ENCODE assay signal across 9 cellular contexts in genomic region chr6:43009124-43009523, GRCh38. TPM values are rescaled to one million over a fixed set of nuclear protein-coding genes. Genes with fewer than 3 reads are reported as not detected.
DNase-seq lines count a peak whose midpoint lies in the region; ATAC-seq lines count a peak whose summit lies in the region.
"Had no signal": no experiment of that assay in that cellular context is flagged by ENCODE, and none has a peak within 500 bp of the region (broad histone marks: within the 10 kb centered on the region; RNA-seq: fewer than 3 reads in every experiment).

No MANE protein-coding gene starts in this region.

- peaks cover 26% of the 10 kb centered on the region for H3K4me1 Mint-ChIP-seq in activated naive CD8-positive, alpha-beta T cell treated with anti-CD3 and anti-CD28 coated beads for 36 hours

- intact Hi-C loops in Right ventricle myocardium superior (cut with DNase I) (loop anchor here (2.0 kb wide), 1 partner anchor 134 kb away; no protein-coding TSS in a partner anchor), Right ventricle myocardium inferior (cut with DNase I) (loop anchor here (1.0 to 5.0 kb wide), 2 partner anchors 118 to 134 kb away; no protein-coding TSS in a partner anchor)

- H3K27ac Mint-ChIP-seq in activated naive CD8-positive, alpha-beta T cell treated with anti-CD3 and anti-CD28 coated beads for 36 hours: peak overlapping the region; percentile 54
- H3K27ac Mint-ChIP-seq: activated naive CD4-positive, alpha-beta T cell treated with anti-CD3 and anti-CD28 coated beads, Interleukin-2, amount 50 U/mL, for 24 hours had no signal

- DNase-seq in Right ventricle myocardium superior (peak; percentile 71), Right ventricle myocardium inferior (ENCODE audit: missing footprints) (no peak), NCI-H526 (lab: John Stamatoyannopoulos, UW) (peak; percentile 18 to 64), kidney tubule cell (ENCODE audit: low spot score) (peak; percentile 37), occipital lobe (lab: John Stamatoyannopoulos, UW) (no peak)
- DNase-seq in activated naive CD8-positive, alpha-beta T cell treated with anti-CD3 and anti-CD28 coated beads for 36 hours: no peak

- peaks cover 22% of the 10 kb centered on the region for H3K36me3 Mint-ChIP-seq in activated naive CD8-positive, alpha-beta T cell treated with anti-CD3 and anti-CD28 coated beads for 36 hours

- H3K9me3 Mint-ChIP-seq in activated naive CD8-positive, alpha-beta T cell treated with anti-CD3 and anti-CD28 coated beads for 36 hours: no peaks in the 10 kb centered on the region
- H3K9me3 Mint-ChIP-seq: activated naive CD4-positive, alpha-beta T cell treated with anti-CD3 and anti-CD28 coated beads, Interleukin-2, amount 50 U/mL, for 24 hours had no signal

- H3K4me3 Mint-ChIP-seq in activated naive CD8-positive, alpha-beta T cell treated with anti-CD3 and anti-CD28 coated beads for 36 hours: no peak overlapping the region
- H3K4me3 Mint-ChIP-seq: activated naive CD4-positive, alpha-beta T cell treated with anti-CD3 and anti-CD28 coated beads, Interleukin-2, amount 50 U/mL, for 24 hours had no signal

- no peaks in the 10 kb centered on the region for H3K27me3 Mint-ChIP-seq in activated naive CD8-positive, alpha-beta T cell treated with anti-CD3 and anti-CD28 coated beads for 36 hours
- H3K27me3 Mint-ChIP-seq: activated naive CD4-positive, alpha-beta T cell treated with anti-CD3 and anti-CD28 coated beads, Interleukin-2, amount 50 U/mL, for 24 hours had no signal

- ATAC-seq in Right ventricle myocardium superior (ENCODE audit: poor library complexity) (peak; percentile 14), Right ventricle myocardium inferior (no peak), GM19452 (IDR thresholded peaks at IDR 0.05; ENCODE audit: unreplicated experiment) (no peak), HG02759 (IDR thresholded peaks at IDR 0.05; ENCODE audit: unreplicated experiment) (no peak)

RNA-seq across cellular contexts. Expression of gene MEA1, which starts 4.6 kb away (rescaled TPM):
- total RNA-seq in Right ventricle myocardium superior (26.7 TPM), Right ventricle myocardium inferior (32.1 TPM), occipital lobe (27.8 TPM)
- 100 to 1,000 TPM in 1 of 2 experiments, 10 to 100 TPM in 1; 98.6 to 105 TPM for total RNA-seq in activated naive CD8-positive, alpha-beta T cell treated with anti-CD3 and anti-CD28 coated beads for 36 hours

RNA-seq across cellular contexts. Expression of gene KLHDC3, which starts 4.9 kb away (rescaled TPM):
- total RNA-seq in Right ventricle myocardium superior: 147 TPM
- total RNA-seq in Right ventricle myocardium inferior: 145 TPM
- 10 to 100 TPM; 65.8 to 66.1 TPM for total RNA-seq in activated naive CD8-positive, alpha-beta T cell treated with anti-CD3 and anti-CD28 coated beads for 36 hours
- 145 TPM for total RNA-seq in occipital lobe

RNA-seq across cellular contexts. Expression of gene RRP36, which starts 12.3 kb away (rescaled TPM):
- total RNA-seq in Right ventricle myocardium superior (22.9 TPM), Right ventricle myocardium inferior (26.1 TPM), occipital lobe (52.3 TPM)
- total RNA-seq in activated naive CD8-positive, alpha-beta T cell treated with anti-CD3 and anti-CD28 coated beads for 36 hours: 10 to 100 TPM; 87.6 to 93.0 TPM

RNA-seq across cellular contexts. Expression of gene PPP2R5D, which starts 24.8 kb away (rescaled TPM):
- total RNA-seq in Right ventricle myocardium superior (34.6 TPM), Right ventricle myocardium inferior (34.2 TPM), occipital lobe (33.2 TPM)
- 10 to 100 TPM; 43.0 to 43.4 TPM for total RNA-seq in activated naive CD8-positive, alpha-beta T cell treated with anti-CD3 and anti-CD28 coated beads for 36 hours

RNA-seq across cellular contexts. Expression of gene PEX6, which starts 30.1 kb away (rescaled TPM):
- 27.1 TPM for total RNA-seq in Right ventricle myocardium superior
- 25.5 TPM for total RNA-seq in Right ventricle myocardium inferior
- 10 to 100 TPM; 15.2 to 16.7 TPM for total RNA-seq in activated naive CD8-positive, alpha-beta T cell treated with anti-CD3 and anti-CD28 coated beads for 36 hours
- 24.0 TPM for total RNA-seq in occipital lobe

Comparison
In these comparisons a context has a peak if more than half of its experiments do, and no peak if none do; other contexts are left out.
1. DNase-seq: peak in Right ventricle myocardium superior (single experiment), NCI-H526 (2 of 2) and kidney tubule cell (single experiment); none in Right ventricle myocardium inferior (single experiment), activated naive CD8-positive, alpha-beta T cell treated with anti-CD3 and anti-CD28 coated beads for 36 hours (single experiment) and occipital lobe (single experiment).